6 cellular contexts compared by ENCODE assay signal in genomic region chr6:26422329-26422728, GRCh38. TPM values are rescaled to one million over a fixed set of nuclear protein-coding genes. Genes with fewer than 3 reads are reported as not detected.
DNase-seq lines count a peak whose midpoint lies in the region; ATAC-seq and TF ChIP-seq lines count a peak whose summit lies in the region.

No MANE protein-coding gene starts in this region.

- no peak for DNase-seq in heart right ventricle
- DNase-seq in Right ventricle myocardium inferior (ENCODE audit: missing footprints) = no peak
- DNase-seq in fibroblast of villous mesenchyme (ENCODE audit: low read depth) = no peak
- no peak for DNase-seq in uterus
- no peak for DNase-seq in anterior cingulate cortex (lab: John Stamatoyannopoulos, UW)
- DNase-seq in dermis blood vessel endothelial cell = no peak

- peaks cover 0 to 48% (median 27%) of the 10 kb centered on the region in 9 donors for H3K4me1 ChIP-seq in heart right ventricle
- peaks cover 0 to 5% of the 10 kb centered on the region in 2 donors for H3K4me1 ChIP-seq in uterus

- H3K4me3 ChIP-seq in heart right ventricle (peak overlapping the region in 9 of 10 donors; percentile 48 to 90 (median 66)), fibroblast of villous mesenchyme (ENCODE audit: low read depth, low read length) (peak overlapping the region; percentile 94), uterus (peak overlapping the region; percentile 64 to 69)

- no peak for TF ChIP-seq POLR2A in uterus (IDR thresholded peaks at IDR 0.05)

- WGBS in heart right ventricle, 2 donors = 91 to 97% methylated on average over 3 of the region's 3 CpGs

- H3K27me3 ChIP-seq in heart right ventricle (peaks cover 0 to 4% (median 0%) of the 10 kb centered on the region in 7 donors), uterus (no peaks in the 10 kb centered on the region)

- H3K36me3 ChIP-seq in heart right ventricle = peaks cover 0 to 25% (median 5%) of the 10 kb centered on the region in 9 donors
- no peaks in the 10 kb centered on the region for H3K36me3 ChIP-seq in uterus

- TF ChIP-seq CTCF in heart right ventricle (IDR thresholded peaks at IDR 0.05) (no peak), fibroblast of villous mesenchyme (IDR thresholded peaks at IDR 0.05; ENCODE audit: insufficient read depth, low read depth, low read length) (no peak), uterus (IDR thresholded peaks at IDR 0.05) (no peak)

- intact Hi-C loops in heart right ventricle (cut with DNase I) (no loop called here), Right ventricle myocardium inferior (cut with DNase I) (no loop called here), uterus (cut with DNase I; ENCODE audit: low total_unique reads) (no loop called here)

- peak overlapping the region in 1 of 10 donors; percentile 89 for H3K27ac ChIP-seq in heart right ventricle
- H3K27ac ChIP-seq in uterus = no peak overlapping the region

- H3K9me3 ChIP-seq in heart right ventricle (peaks cover 0 to 15% (median 0%) of the 10 kb centered on the region in 11 donors), uterus (no peaks in the 10 kb centered on the region)

- ATAC-seq in heart right ventricle = no peak
- ATAC-seq in Right ventricle myocardium inferior = no peak

RNA-seq across cellular contexts. Expression of gene BTN3A3, which starts 18.0 kb away (rescaled TPM):
- total RNA-seq in heart right ventricle (10 to 100 TPM in 3 of 10 donors, 1 to 10 TPM in 7; 4.4 to 28.2 (median 8.4) TPM), Right ventricle myocardium inferior (9.4 TPM), fibroblast of villous mesenchyme (14.8 and 30.7 TPM in 2 replicates), uterus (10 to 100 TPM in 2 of 4 donors, 1 to 10 TPM in 2; 7.2 to 44.4 (median 22.0) TPM), dermis blood vessel endothelial cell (16.9 and 20.3 TPM in 2 replicates)
- polyA plus RNA-seq in heart right ventricle = 10 to 100 TPM in 1 of 2 donors, 1 to 10 TPM in 1; 8.2 to 10.6 TPM

RNA-seq across cellular contexts. Expression of gene BTN3A1, which starts 20.3 kb away (rescaled TPM):
- total RNA-seq in heart right ventricle (10 to 100 TPM in 3 of 10 donors, 1 to 10 TPM in 7; 3.9 to 44.3 (median 8.6) TPM), Right ventricle myocardium inferior (11.2 TPM), fibroblast of villous mesenchyme (22.5 and 39.3 TPM in 2 replicates), uterus (10 to 100 TPM in 3 of 4 donors, 1 to 10 TPM in 1; 9.1 to 64.2 (median 20.8) TPM), dermis blood vessel endothelial cell (21.7 and 25.0 TPM in 2 replicates)
- polyA plus RNA-seq in heart right ventricle = 10 to 100 TPM in 1 of 2 donors, 1 to 10 TPM in 1; 3.9 to 11.0 TPM

RNA-seq across cellular contexts. Expression of gene BTN2A1, which starts 35.4 kb away (rescaled TPM):
- total RNA-seq in heart right ventricle = 10 to 100 TPM; 12.7 to 19.9 (median 15.5) TPM
- polyA plus RNA-seq in heart right ventricle = 10 to 100 TPM in 1 of 2 donors, 1 to 10 TPM in 1; 9.7 to 15.9 TPM
- 14.5 TPM for total RNA-seq in Right ventricle myocardium inferior
- 16.8 and 21.6 TPM in 2 replicates for total RNA-seq in fibroblast of villous mesenchyme
- total RNA-seq in uterus = 10 to 100 TPM; 12.6 to 54.8 (median 26.1) TPM
- 7.8 and 9.3 TPM in 2 replicates for total RNA-seq in dermis blood vessel endothelial cell

RNA-seq across cellular contexts. Expression of gene BTN2A2, which starts 39.4 kb away (rescaled TPM):
- total RNA-seq in heart right ventricle (10 to 100 TPM in 1 of 10 donors, 1 to 10 TPM in 9; 1.7 to 12.5 (median 3.8) TPM), Right ventricle myocardium inferior (6.0 TPM), fibroblast of villous mesenchyme (13.2 and 14.7 TPM in 2 replicates), uterus (10 to 100 TPM in 2 of 4 donors, 1 to 10 TPM in 2; 6.5 to 24.3 (median 14.6) TPM), dermis blood vessel endothelial cell (13.8 and 15.0 TPM in 2 replicates)
- polyA plus RNA-seq in heart right ventricle = 1 to 10 TPM; 3.0 to 3.9 TPM

RNA-seq across cellular contexts. Expression of gene BTN3A2, which starts 57.3 kb away (rescaled TPM):
- total RNA-seq in heart right ventricle (10 to 100 TPM in 4 of 10 donors, 1 to 10 TPM in 6; 4.2 to 68.1 (median 9.2) TPM), Right ventricle myocardium inferior (17.0 TPM), fibroblast of villous mesenchyme (15.1 and 35.4 TPM in 2 replicates), uterus (10 to 100 TPM in 3 of 4 donors, 1 to 10 TPM in 1; 8.7 to 70.6 (median 26.4) TPM), dermis blood vessel endothelial cell (28.8 and 44.4 TPM in 2 replicates)
- 10 to 100 TPM; 10.5 to 11.1 TPM for polyA plus RNA-seq in heart right ventricle
